Comparison of ENCODE assay signal across 17 cellular contexts in the genomic region with DNA sequence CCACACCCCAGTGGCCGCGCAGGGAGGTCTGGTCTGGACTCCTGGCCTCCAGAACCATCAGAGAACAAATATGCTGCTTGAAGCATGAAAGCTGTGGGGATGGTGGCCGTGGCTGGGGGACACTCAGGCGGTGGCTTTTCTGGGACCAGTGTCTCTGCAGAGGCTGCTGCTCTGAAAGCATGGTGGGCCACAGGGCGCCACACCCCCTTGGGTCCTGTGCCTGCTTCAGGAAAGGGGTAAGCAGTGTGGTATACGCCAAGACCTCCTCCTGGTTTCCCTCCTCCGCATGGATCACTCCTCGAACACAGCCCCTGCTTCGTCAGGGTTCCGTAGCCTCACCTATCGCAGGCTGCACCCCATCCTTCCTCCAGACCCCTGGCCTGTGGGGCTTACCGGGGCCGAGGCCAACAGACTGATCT. TPM values are rescaled to one million over a fixed set of nuclear protein-coding genes. Genes with fewer than 3 reads are reported as not detected.
A peak's percentile ranks its signal among the peaks of the same experiment; 100 is the strongest.
DNase-seq lines count a peak whose midpoint lies in the region; ATAC-seq, FAIRE-seq and TF ChIP-seq lines count a peak whose summit lies in the region.
"Had no signal": no experiment of that assay in that cellular context is flagged by ENCODE, and none has a peak within 500 bp of the region (broad histone marks: within the 10 kb centered on the region; RNA-seq: fewer than 3 reads in every experiment).

No MANE protein-coding gene starts in this region.

- no peak overlapping the region for H3K27ac Mint-ChIP-seq in activated T-cell treated with anti-CD3 and anti-CD28 coated beads, Interleukin-2, amount 50 U/mL, for 24 hours
- H3K27ac Mint-ChIP-seq: activated CD4-positive, alpha-beta T cell treated with anti-CD3 and anti-CD28 coated beads for 36 hours; brain; neural progenitor cell had no signal

- peaks cover 9% of the 10 kb centered on the region for H3K9me3 Mint-ChIP-seq in activated T-cell treated with anti-CD3 and anti-CD28 coated beads, Interleukin-2, amount 50 U/mL, for 24 hours

- H3K56ac ChIP-seq in H1 (replicated peaks; ENCODE audit: insufficient read length, low read depth, low read length), result no peak overlapping the region

- no peak overlapping the region for H3K14ac ChIP-seq in H1 (ENCODE audit: insufficient read length)

- no peak for ATAC-seq in HG03095 (IDR thresholded peaks at IDR 0.05; ENCODE audit: unreplicated experiment)
- ATAC-seq: activated CD4-positive, alpha-beta T cell treated with anti-CD3 and anti-CD28 coated beads for 36 hours; PC-3 had no signal

- H4K5ac ChIP-seq in H1 (ENCODE audit: insufficient read length, low read depth, low read length), result no peak overlapping the region

- no peak overlapping the region for H2BK120ac ChIP-seq in H1 (replicated peaks; ENCODE audit: low read depth, low read length)

- intact Hi-C loops in transverse colon (cut with DNase I; ENCODE audit: low total_unique reads), result no loop called here

- no peak for FAIRE-seq in H1 (lab: Jason Lieb, UNC)
- FAIRE-seq: K562 had no signal

- no peaks in the 10 kb centered on the region for H3K9me3 ChIP-seq in MM.1S (replicated peaks; ENCODE audit: insufficient read depth, low read length)
- H3K9me3 ChIP-seq in H1 (ENCODE audit: insufficient read depth in 2 of 2, low read depth in 1 of 2, low read length in 1 of 2), result peaks cover 0 to 9% of the 10 kb centered on the region in 2 experiments; a peak in 1 of 4 replicates
- no peaks in the 10 kb centered on the region for H3K9me3 ChIP-seq in transverse colon

- H3K9me2 ChIP-seq in MM.1S (replicated peaks; ENCODE audit: insufficient read depth, low read length), result no peaks in the 10 kb centered on the region

- no peak overlapping the region for H2AK5ac ChIP-seq in H1 (ENCODE audit: low read depth, low read length)

- H3K4me3 ChIP-seq in MM.1S (ENCODE audit: low read length) (peak overlapping the region; percentile 72), H1 (ENCODE audit: extremely low read depth in 1 of 4, insufficient read depth in 2 of 4, low read depth in 3 of 4, low read length in 4 of 4) (no peak overlapping the region), transverse colon (no peak overlapping the region)
- H3K4me3 ChIP-seq: K562, neural progenitor cell had no signal

- H3K4me3 Mint-ChIP-seq in activated T-cell treated with anti-CD3 and anti-CD28 coated beads, Interleukin-2, amount 50 U/mL, for 24 hours, result no peak overlapping the region
- H3K4me3 Mint-ChIP-seq: brain, neural progenitor cell had no signal

- CTCF ChIA-PET in H1 (lab: Charles Lee; ENCODE audit: partially characterized antibody), result no interaction called here

- peaks cover 26% of the 10 kb centered on the region for H3K79me2 ChIP-seq in MM.1S (ENCODE audit: low read length)
- H3K79me2 ChIP-seq in H1 (ENCODE audit: control insufficient read depth in 1 of 2, insufficient read depth in 2 of 2, low read length in 2 of 2), result no peaks in the 10 kb centered on the region

- no peak for TF ChIP-seq CTCF in MM.1S (IDR thresholded peaks at IDR 0.05; ENCODE audit: low read length)
- TF ChIP-seq CTCF in H1 (IDR thresholded peaks at IDR 0.05; ENCODE audit: control extremely low read depth in 1 of 3, insufficient read depth in 1 of 3, low read depth in 1 of 3, low read length in 3 of 3), result no peak
- TF ChIP-seq CTCF in transverse colon (IDR thresholded peaks at IDR 0.05), result no peak

- peak overlapping the region; percentile 99 for H3K9ac ChIP-seq in MM.1S (ENCODE audit: low read length)
- H3K9ac ChIP-seq in H1 (replicated peaks in 1 of 4; ENCODE audit: extremely low read depth in 1 of 4, low read depth in 3 of 4, low read length in 3 of 4), result no peak overlapping the region
- H3K9ac ChIP-seq: neural progenitor cell had no signal

- peak overlapping the region; percentile 85; the same call in 1 of the 2 replicates for H2BK12ac ChIP-seq in H1 (ENCODE audit: low read depth, low read length)

- H3K4me1 Mint-ChIP-seq in activated T-cell treated with anti-CD3 and anti-CD28 coated beads, Interleukin-2, amount 50 U/mL, for 24 hours (ENCODE audit: low read depth), result peaks cover 67% of the 10 kb centered on the region
- H3K4me1 Mint-ChIP-seq: brain had no signal

- TF ChIP-seq RAD21 in H1 (IDR thresholded peaks at IDR 0.05 in 1 of 2, conservative IDR thresholded peaks at IDR 0.05 in 1 of 2; ENCODE audit: low read depth in 2 of 2, low read length in 2 of 2), result no peak

- 0 out of 2 replicates have a peak overlapping the region, but pooled peaks have one; percentile 63 for H2BK15ac ChIP-seq in H1 (ENCODE audit: low read length)

- H4K91ac ChIP-seq in H1 (replicated peaks; ENCODE audit: insufficient read length, low read length), result peak overlapping the region; percentile 7

- peak; percentile 29 for DNase-seq in activated T-cell treated with anti-CD3 and anti-CD28 coated beads, Interleukin-2, amount 50 U/mL, for 24 hours
- DNase-seq in activated T-cell treated with anti-CD3 and anti-CD28 coated beads for 4 hours (no peak), MM.1S (peak; percentile 42), H1 (ENCODE audit: low read depth in 1 of 2, low spot score in 2 of 2) (no peak), transverse colon (no peak), NOMO-1 treated with DMSO at 0.1 percent for 48 hours (lab: John Stamatoyannopoulos, UW; ENCODE audit: unreplicated experiment) (no peak)
- DNase-seq in stimulated activated CD4-positive, alpha-beta T cell treated with anti-CD3 and anti-CD28 coated beads, Interleukin-2, amount 100 ng/mL, for 24 hours, result no peak
- DNase-seq: activated CD4-positive, alpha-beta T cell treated with anti-CD3 and anti-CD28 coated beads for 36 hours; DMS79 treated with DMSO at 0.1 percent for 48 hours; effector CD8-positive, alpha-beta T cell; NCI-H1417 treated with DMSO at 0.1 percent for 48 hours; PC-3; stimulated activated naive CD4-positive, alpha-beta T cell had no signal

- in situ Hi-C loops in transverse colon (cut with MboI; ENCODE audit: low pct_ligation_motif_present in 1 of 4, low pct_unique_long_range_greater_than_20kb in 1 of 4, low sequenced_read_pairs in 3 of 4), result no loop called here

- H3K79me1 ChIP-seq in H1 (ENCODE audit: low read depth, low read length), result no peaks in the 10 kb centered on the region

- H4K20me1 ChIP-seq in MM.1S (ENCODE audit: insufficient read depth, low read length) (no peaks in the 10 kb centered on the region), H1 (replicated peaks in 1 of 2; ENCODE audit: control insufficient read depth in 1 of 2, insufficient read depth in 2 of 2, low read length in 2 of 2) (no peaks in the 10 kb centered on the region)

- H2BK20ac ChIP-seq in H1 (ENCODE audit: low read length), result 0 out of 2 replicates have a peak overlapping the region, but pooled peaks have one; percentile 87

- no peak overlapping the region for H3K18ac ChIP-seq in H1 (ENCODE audit: extremely low read depth, low read length)

- H2AFZ ChIP-seq in MM.1S (ENCODE audit: low read length), result no peak overlapping the region
- H2AFZ ChIP-seq in H1 (ENCODE audit: low read length), result no peak overlapping the region
- H2AFZ ChIP-seq: neural progenitor cell had no signal

- H3K27me3 ChIP-seq in MM.1S (replicated peaks; ENCODE audit: insufficient read depth, low read length) (no peaks in the 10 kb centered on the region), H1 (replicated peaks in 1 of 4; ENCODE audit: control insufficient read depth in 3 of 4, extremely low read depth in 1 of 4, insufficient read depth in 3 of 4, low read length in 3 of 4) (no peaks in the 10 kb centered on the region), transverse colon (no peaks in the 10 kb centered on the region)
- H3K27me3 ChIP-seq: neural progenitor cell had no signal

- no peak for TF ChIP-seq POLR2A in H1 (IDR thresholded peaks at IDR 0.05; ENCODE audit: control extremely low read depth in 1 of 2, low read depth in 2 of 2, low read length in 2 of 2)
- TF ChIP-seq POLR2A in transverse colon (IDR thresholded peaks at IDR 0.05), result no peak

- POLR2A ChIA-PET in H1 (lab: Charles Lee; ENCODE audit: partially characterized antibody), result interaction anchor here (1.8 kb wide), 2 partner anchors 14 to 20 kb away, joined by 5 to 6 read pairs; a partner anchor contains a TSS

- H3K36me3 ChIP-seq in MM.1S (replicated peaks; ENCODE audit: insufficient read depth, low read length), result peaks cover 21% of the 10 kb centered on the region
- H3K36me3 ChIP-seq in H1 (ENCODE audit: control insufficient read depth in 2 of 4, insufficient read depth in 4 of 4, low read length in 3 of 4), result peaks cover 2 to 15% (median 8%) of the 10 kb centered on the region in 4 experiments; a peak in 6 of 8 replicates
- H3K36me3 ChIP-seq in transverse colon, result peaks cover 0 to 14% (median 5%) of the 10 kb centered on the region in 4 donors
- H3K36me3 ChIP-seq: neural progenitor cell had no signal

- 93% methylated on average over 13 of the region's 13 CpGs; no CpG with 5 or more reads in 1 of the 2 experiments for WGBS in H1 (ENCODE audit: extremely low coverage in 1 of 2, insufficient coverage in 1 of 2, insufficient read length in 1 of 2, insufficient replicate concordance in 2 of 2, low coverage in 1 of 2, low lambda C conversion rate in 2 of 2, missing lambda C conversion rate in 1 of 2), 2 experiments
- WGBS in transverse colon (ENCODE audit: low coverage in 1 of 2), 2 donors, result 93 to 100% methylated on average over 1 to 13 of the region's 13 CpGs

- H3K4me1 ChIP-seq in MM.1S (ENCODE audit: low read length) (peaks cover 85% of the 10 kb centered on the region), H1 (replicated peaks in 1 of 4; ENCODE audit: control insufficient read depth in 3 of 4, insufficient read depth in 4 of 4, low read length in 3 of 4) (peaks cover 11 to 17% (median 14%) of the 10 kb centered on the region in 4 experiments), transverse colon (peaks cover 3 to 30% (median 22%) of the 10 kb centered on the region in 4 donors)

- no peak overlapping the region for H4K8ac ChIP-seq in H1 (ENCODE audit: extremely low read depth, insufficient read depth, low read length)

- H3K27me3 Mint-ChIP-seq in activated T-cell treated with anti-CD3 and anti-CD28 coated beads, Interleukin-2, amount 50 U/mL, for 24 hours, result no peaks in the 10 kb centered on the region
- H3K27me3 Mint-ChIP-seq: activated CD4-positive, alpha-beta T cell treated with anti-CD3 and anti-CD28 coated beads for 36 hours had no signal

- TF ChIP-seq EP300 in H1 (IDR thresholded peaks at IDR 0.05; ENCODE audit: borderline replicate concordance in 1 of 2, low read depth in 2 of 2, low read length in 2 of 2), result no peak
- no peak for TF ChIP-seq EP300 in transverse colon (IDR thresholded peaks at IDR 0.05; ENCODE audit: low read depth)

- peaks cover 31% of the 10 kb centered on the region for H3K36me3 Mint-ChIP-seq in activated T-cell treated with anti-CD3 and anti-CD28 coated beads, Interleukin-2, amount 50 U/mL, for 24 hours (ENCODE audit: low read depth)

- H3K27ac ChIP-seq in MM.1S (ENCODE audit: low read length), result peak overlapping the region; percentile 99
- no peak overlapping the region for H3K27ac ChIP-seq in H1 (ENCODE audit: low read depth, low read length)
- H3K27ac ChIP-seq in transverse colon, result peak overlapping the region; percentile 83 to 89 (median 85)
- H3K27ac ChIP-seq: neural progenitor cell had no signal

- peaks cover 79% of the 10 kb centered on the region for H3F3A ChIP-seq in MM.1S (ENCODE audit: insufficient read depth, low read length)

- H3K4me2 ChIP-seq in MM.1S (ENCODE audit: low read depth, low read length) (peak overlapping the region; percentile 98), H1 (ENCODE audit: insufficient read depth in 1 of 2, low read depth in 2 of 2, low read length in 2 of 2) (no peak overlapping the region; a peak in 1 of 4 replicates)
- H3K4me2 ChIP-seq: neural progenitor cell had no signal

- H3K23me2 ChIP-seq in H1 (ENCODE audit: low read depth, low read length), result no peaks in the 10 kb centered on the region; the same call in 1 of the 2 replicates

- peak overlapping the region; percentile 36; the same call in 1 of the 2 replicates for H2BK5ac ChIP-seq in H1 (ENCODE audit: low read depth, low read length)

- H3K4ac ChIP-seq in H1 (replicated peaks; ENCODE audit: insufficient read length, low read depth, low read length), result no peak overlapping the region

- no peak overlapping the region for H3K23ac ChIP-seq in H1 (ENCODE audit: insufficient read length)

RNA-seq across cellular contexts. Expression of a gene that starts 19.7 kb away (rescaled TPM):
- total RNA-seq in H1 (2021; fragmentation: NEBNext Ultra II Directional; extraction: Animal tissue kit (Norgen Biotek cat#: 25700)), result 21.0 and 23.1 TPM in 2 replicates
- 13.1 and 23.0 TPM in 2 replicates for polyA plus RNA-seq in H1 (2011; rRNA removed)
- 19.3 TPM for polyA plus RNA-seq in H1 (2011; cell fraction: cytosol; rRNA removed)
- polyA plus RNA-seq in H1 (2011; cell fraction: nucleus; rRNA removed), result 70.1 TPM
- polyA plus RNA-seq in H1 (2012, experiment 1 of 2), result 11.6 to 23.1 TPM (median 17.1 TPM) in 4 replicates
- 10.2 TPM for polyA plus RNA-seq in H1 (2012, experiment 2 of 2)
- 16.6 TPM for polyA plus RNA-seq in H1 (2013, experiment 1 of 2)
- 13.5 TPM for polyA plus RNA-seq in H1 (2013, experiment 2 of 2)
- polyA minus RNA-seq in H1 (2011; rRNA and poly(A)+ RNA removed), result 12.3 and 13.0 TPM in 2 replicates
- 20.2 TPM for polyA minus RNA-seq in H1 (2011; cell fraction: cytosol; rRNA and poly(A)+ RNA removed)
- 38.0 TPM for polyA minus RNA-seq in H1 (2011; cell fraction: nucleus; rRNA and poly(A)+ RNA removed)
- not detected for total RNA-seq in transverse colon

RNA-seq across cellular contexts. Expression of a gene that starts 30.3 kb away (rescaled TPM):
- 102 and 109 TPM in 2 replicates for total RNA-seq in H1 (2021; fragmentation: NEBNext Ultra II Directional; extraction: Animal tissue kit (Norgen Biotek cat#: 25700))
- 119 and 122 TPM in 2 replicates for polyA plus RNA-seq in H1 (2011; rRNA removed)
- 110 TPM for polyA plus RNA-seq in H1 (2011; cell fraction: cytosol; rRNA removed)
- 138 TPM for polyA plus RNA-seq in H1 (2011; cell fraction: nucleus; rRNA removed)
- polyA plus RNA-seq in H1 (2012, experiment 1 of 2), result 78.3 to 114 TPM (median 89.5 TPM) in 4 replicates
- polyA plus RNA-seq in H1 (2012, experiment 2 of 2), result 134 TPM
- 79.2 TPM for polyA plus RNA-seq in H1 (2013, experiment 1 of 2)
- 82.6 TPM for polyA plus RNA-seq in H1 (2013, experiment 2 of 2)
- polyA minus RNA-seq in H1 (2011; rRNA and poly(A)+ RNA removed), result 97.1 and 170 TPM in 2 replicates
- polyA minus RNA-seq in H1 (2011; cell fraction: cytosol; rRNA and poly(A)+ RNA removed), result 66.9 TPM
- 56.8 TPM for polyA minus RNA-seq in H1 (2011; cell fraction: nucleus; rRNA and poly(A)+ RNA removed)
- 100 to 1,000 TPM in 2 of 4 donors, 10 to 100 TPM in 2; 78.0 to 143 (median 104) TPM for total RNA-seq in transverse colon

Comparison
In these comparisons a context has a peak if more than half of its experiments do, and no peak if none do; other contexts are left out.
1. DNase-seq: peak in activated T-cell treated with anti-CD3 and anti-CD28 coated beads, Interleukin-2, amount 50 U/mL, for 24 hours (single experiment) and MM.1S (single experiment); none in activated T-cell treated with anti-CD3 and anti-CD28 coated beads for 4 hours (single experiment), H1 (0 of 2), transverse colon (single experiment), stimulated activated CD4-positive, alpha-beta T cell treated with anti-CD3 and anti-CD28 coated beads, Interleukin-2, amount 100 ng/mL, for 24 hours (0 of 2) and NOMO-1 treated with DMSO at 0.1 percent for 48 hours (single experiment).
2. RNA of a gene that starts 19.7 kb away (total RNA-seq): 21.0 to 23.1 TPM in H1; not detected in transverse colon; every median in the first group is over 10 times any median in the second.